ENCODE assay signal across 9 cellular contexts in the genomic region with DNA sequence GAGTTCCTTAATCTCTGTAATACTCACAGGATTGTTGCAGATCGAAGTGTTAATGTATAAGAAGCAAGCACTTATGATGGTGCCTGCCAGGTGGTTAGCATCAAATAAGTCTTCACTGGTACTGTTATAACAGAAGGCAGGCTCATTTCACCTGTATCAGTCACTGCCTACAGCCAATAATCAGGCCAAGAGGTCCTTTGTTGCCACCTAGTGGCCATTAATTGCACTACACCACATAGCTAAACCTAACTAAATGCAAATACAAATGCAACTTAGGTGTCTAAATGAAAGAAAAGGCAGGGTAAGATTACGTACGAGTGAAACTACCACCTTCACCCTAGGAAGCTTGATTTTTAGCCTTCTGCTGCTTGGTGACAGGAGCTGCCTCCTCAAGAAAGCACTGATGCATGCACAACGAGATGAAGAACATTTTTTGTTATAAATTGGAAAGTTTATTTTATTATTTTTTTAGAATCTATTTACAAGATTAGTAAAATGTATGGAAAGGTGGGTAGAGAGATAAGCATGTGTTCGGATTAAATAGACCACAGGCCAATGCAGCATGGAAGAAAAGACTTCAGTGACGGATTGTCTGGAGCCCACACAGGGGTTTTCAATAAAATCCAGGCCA.
DNase-seq lines count a peak whose midpoint lies in the region; TF ChIP-seq lines count a peak whose summit lies in the region.
"Had no signal": no experiment of that assay in that cellular context is flagged by ENCODE, and none has a peak within 500 bp of the region (broad histone marks: within the 10 kb centered on the region; RNA-seq: fewer than 3 reads in every experiment).

No MANE protein-coding gene starts in this region.

- intact Hi-C loops in ascending aorta (cut with DNase I) = loop anchor here (2.0 kb wide), 1 partner anchor 596 kb away; no protein-coding TSS in a partner anchor

- H3K27ac ChIP-seq in ascending aorta = no peak overlapping the region

- H3K9me3 ChIP-seq in HAP-1 (no peaks in the 10 kb centered on the region), MG63 (no peaks in the 10 kb centered on the region), ascending aorta (no peaks in the 10 kb centered on the region)

- DNase-seq in activated effector memory CD4-positive, alpha-beta T cell treated with anti-CD3 and anti-CD28 coated beads, Interleukin-2, amount 50 U/mL, for 16 hours = peak; percentile 66
- DNase-seq in activated effector memory CD4-positive, alpha-beta T cell treated with Interleukin-2 at 50 U/mL for 16 hours = no peak
- peak; percentile 24 to 76 for DNase-seq in HAP-1 (ENCODE audit: low spot score in 2 of 2)
- peak; percentile 15 for DNase-seq in MG63
- peak; percentile 56 for DNase-seq in RKO (ENCODE audit: low spot score)
- DNase-seq in ascending aorta (ENCODE audit: low spot score in 2 of 2) = no peak
- peak; percentile 83 for DNase-seq in iPS DF 4.7 (ENCODE audit: extremely low read depth, low spot score)
- DNase-seq in stimulated activated CD4-positive, alpha-beta T cell treated with anti-CD3 and anti-CD28 coated beads, Interleukin-12 subunit alpha, Interleukin-12 subunit beta, amount 100 ng/mL, for 4 hours = peak; percentile 24
- DNase-seq: left cardiac atrium had no signal

- peak; percentile 70 to 87 (median 82) for TF ChIP-seq CTCF in ascending aorta (IDR thresholded peaks at IDR 0.05)

- H3K27me3 ChIP-seq in HAP-1 (ENCODE audit: low read depth) (peaks cover 2% of the 10 kb centered on the region), MG63 (no peaks in the 10 kb centered on the region), ascending aorta (no peaks in the 10 kb centered on the region)

- no peaks in the 10 kb centered on the region; the same call in 1 of the 2 replicates for H3K4me1 ChIP-seq in HAP-1
- no peaks in the 10 kb centered on the region for H3K4me1 ChIP-seq in ascending aorta

- no peak overlapping the region for H3K4me3 ChIP-seq in HAP-1
- no peak overlapping the region for H3K4me3 ChIP-seq in MG63
- H3K4me3 ChIP-seq in ascending aorta = no peak overlapping the region

- in situ Hi-C loops in HAP-1 (cut with MboI; ENCODE audit: low sequenced_read_pairs) = no loop called here

- H3K36me3 ChIP-seq in HAP-1 (replicated peaks) = no peaks in the 10 kb centered on the region
- H3K36me3 ChIP-seq in MG63 = no peaks in the 10 kb centered on the region
- H3K36me3 ChIP-seq in ascending aorta = no peaks in the 10 kb centered on the region

Comparison
In these comparisons a context has a peak if more than half of its experiments do, and no peak if none do; other contexts are left out.
1. DNase-seq: peak in activated effector memory CD4-positive, alpha-beta T cell treated with anti-CD3 and anti-CD28 coated beads, Interleukin-2, amount 50 U/mL, for 16 hours (single experiment), HAP-1 (2 of 2), MG63 (single experiment), RKO (single experiment), iPS DF 4.7 (single experiment) and stimulated activated CD4-positive, alpha-beta T cell treated with anti-CD3 and anti-CD28 coated beads, Interleukin-12 subunit alpha, Interleukin-12 subunit beta, amount 100 ng/mL, for 4 hours (single experiment); none in activated effector memory CD4-positive, alpha-beta T cell treated with Interleukin-2 at 50 U/mL for 16 hours (single experiment) and ascending aorta (0 of 2).